ENCODE assay signal across 8 cellular contexts in genomic region chr5:96177303-96177869, GRCh38.
DNase-seq lines count a peak whose midpoint lies in the region; ATAC-seq, FAIRE-seq and TF ChIP-seq lines count a peak whose summit lies in the region.
"Had no signal": no experiment of that assay in that cellular context is flagged by ENCODE, and none has a peak within 500 bp of the region (broad histone marks: within the 10 kb centered on the region; RNA-seq: fewer than 3 reads in every experiment).

No MANE protein-coding gene starts in this region.

- H3K27ac Mint-ChIP-seq in stimulated activated memory B cell treated with anti-CD40 and anti-IgM and Interleukin-4, amounts not matched to agents 10 μg/mL and 1 μg/mL and 100 μg/mL, for 72 hours, result no peak overlapping the region
- H3K27ac Mint-ChIP-seq: T-helper 1 cell treated with Interleukin-12 subunit alpha and Interleukin-12 subunit beta and Interleukin-4 antibody, amounts not matched to agents 30 μg/mL and 1 μg/mL, for 36 hours had no signal

- H3K4me1 Mint-ChIP-seq in stimulated activated memory B cell treated with anti-CD40 and anti-IgM and Interleukin-4, amounts not matched to agents 10 μg/mL and 1 μg/mL and 100 μg/mL, for 72 hours, result peaks cover 13% of the 10 kb centered on the region

- no peaks in the 10 kb centered on the region for H3K36me3 ChIP-seq in K562 (ENCODE audit: control insufficient read depth, insufficient read depth, low read length)

- no peaks in the 10 kb centered on the region for H3K9me1 ChIP-seq in K562 (ENCODE audit: control insufficient read depth, insufficient read depth, low read length)

- no peak overlapping the region for H3K4me3 Mint-ChIP-seq in stimulated activated memory B cell treated with anti-CD40 and anti-IgM and Interleukin-4, amounts not matched to agents 10 μg/mL and 1 μg/mL and 100 μg/mL, for 72 hours
- H3K4me3 Mint-ChIP-seq: T-helper 1 cell treated with Interleukin-12 subunit alpha and Interleukin-12 subunit beta and Interleukin-4 antibody, amounts not matched to agents 30 μg/mL and 1 μg/mL, for 36 hours had no signal

- DNase-seq in K562 (ENCODE audit: extremely low read depth in 1 of 4, low spot score in 3 of 4), result no peak
- no peak for DNase-seq in NCI-H128 (lab: John Stamatoyannopoulos, UW; ENCODE audit: unreplicated experiment)
- DNase-seq in NCI-H1694 (lab: John Stamatoyannopoulos, UW), result no peak

- in situ Hi-C loops in K562 (cut with MboI), result no loop called here

- no peaks in the 10 kb centered on the region for H3K79me2 ChIP-seq in K562 (ENCODE audit: control insufficient read depth, insufficient read depth, low read length)

- CTCF ChIA-PET in K562 (lab: Yijun Ruan, JAX; ENCODE audit: low intra/inter-chr PET ratio), result no interaction called here

- no peak for FAIRE-seq in K562 (lab: Jason Lieb, UNC)

- H3K27ac ChIP-seq in K562 (ENCODE audit: extremely low read depth, low read depth, low read length), result no peak overlapping the region

- H3K9me3 Mint-ChIP-seq in stimulated activated memory B cell treated with anti-CD40 and anti-IgM and Interleukin-4, amounts not matched to agents 10 μg/mL and 1 μg/mL and 100 μg/mL, for 72 hours, result peaks cover 2% of the 10 kb centered on the region
- H3K9me3 Mint-ChIP-seq: T-helper 1 cell treated with Interleukin-12 subunit alpha and Interleukin-12 subunit beta and Interleukin-4 antibody, amounts not matched to agents 30 μg/mL and 1 μg/mL, for 36 hours had no signal

- H2AFZ ChIP-seq in K562 (ENCODE audit: low read depth, low read length), result no peak overlapping the region

- no peaks in the 10 kb centered on the region for H3K36me3 Mint-ChIP-seq in stimulated activated memory B cell treated with anti-CD40 and anti-IgM and Interleukin-4, amounts not matched to agents 10 μg/mL and 1 μg/mL and 100 μg/mL, for 72 hours

- no peaks in the 10 kb centered on the region for H3K9me3 ChIP-seq in K562 (replicated peaks; ENCODE audit: control insufficient read depth, insufficient read depth, low read depth, low read length)

- no peaks in the 10 kb centered on the region for H4K20me1 ChIP-seq in K562 (replicated peaks; ENCODE audit: control insufficient read depth, insufficient read depth, low read length)

- BruUV-seq in K562 (replicated peaks; lab: Mats Ljungman, UMichigan), result no TSS peak

- no peak overlapping the region for H3K9ac ChIP-seq in K562 (ENCODE audit: insufficient read depth in 1 of 2, low read depth in 2 of 2, low read length in 2 of 2)

- peaks cover 6% of the 10 kb centered on the region in 2 experiments; a peak in 2 of 5 replicates for H3K27me3 ChIP-seq in K562 (ENCODE audit: control insufficient read depth in 2 of 2, insufficient read depth in 2 of 2, low read length in 2 of 2)

- POLR2A ChIA-PET in K562 (lab: Yijun Ruan, JAX), result interaction anchor here (1.0 kb wide), 1 partner anchor 16 kb away, joined by 3 read pairs; no protein-coding TSS in a partner anchor

- no peak for TF ChIP-seq EP300 in K562 (IDR thresholded peaks at IDR 0.05; ENCODE audit: low read length)

- no peak overlapping the region for H3K4me3 ChIP-seq in K562

- 0% methylated on average over 5 of the region's 5 CpGs for WGBS in K562 (ENCODE audit: insufficient coverage, low coverage, missing lambda C conversion rate)

- H3K27me3 Mint-ChIP-seq in stimulated activated memory B cell treated with anti-CD40 and anti-IgM and Interleukin-4, amounts not matched to agents 10 μg/mL and 1 μg/mL and 100 μg/mL, for 72 hours, result no peaks in the 10 kb centered on the region

- intact Hi-C loops in K562 (cut with micrococcal nuclease), result loop anchor here (10.0 kb wide), 1 partner anchor 157 kb away; no protein-coding TSS in a partner anchor

- TF ChIP-seq RAD21 in K562 (CRISPR knock-in tag; conservative IDR thresholded peaks at IDR 0.05 in 1 of 2, IDR thresholded peaks at IDR 0.05 in 1 of 2), result no peak

- ATAC-seq in GM19043 (IDR thresholded peaks at IDR 0.05; ENCODE audit: low read depth, unreplicated experiment), result peak; percentile 66
- ATAC-seq in HG03039 (IDR thresholded peaks at IDR 0.05; ENCODE audit: unreplicated experiment), result peak; percentile 80
- ATAC-seq in K562, result no peak
- ATAC-seq in stimulated activated memory B cell treated with anti-CD40 and anti-IgM and Interleukin-4, amounts not matched to agents 10 μg/mL and 1 μg/mL and 100 μg/mL, for 72 hours, result peak; percentile 85
- ATAC-seq in HG03196 (IDR thresholded peaks at IDR 0.05; ENCODE audit: unreplicated experiment), result no peak

- no peak for TF ChIP-seq POLR2A in K562 (conservative IDR thresholded peaks at IDR 0.05)

- no peak for TF ChIP-seq CTCF in K562 (IDR thresholded peaks at IDR 0.05 in 2 of 3, conservative IDR thresholded peaks at IDR 0.05 in 1 of 3; ENCODE audit: insufficient read depth in 2 of 3, low read depth in 1 of 3, low read length in 3 of 3)

- no peaks in the 10 kb centered on the region; a peak in 1 of 5 replicates for H3K4me1 ChIP-seq in K562 (replicated peaks in 1 of 2; ENCODE audit: control insufficient read depth in 2 of 2, insufficient read depth in 2 of 2, low read length in 2 of 2)

- no peak overlapping the region for H3K4me2 ChIP-seq in K562 (ENCODE audit: insufficient read depth, low read length)

TF ChIP-seq in K562, 482 proteins besides CTCF, POLR2A, EP300 and RAD21:
- TF ChIP-seq PBX2 (CRISPR knock-in tag; IDR thresholded peaks at IDR 0.05; ENCODE audit: low read depth) (no peak), PBX2 (tag; conservative IDR thresholded peaks at IDR 0.05; ENCODE audit: low read depth) (0 out of 2 replicates have a peak, but pooled peaks have one; percentile 24), PKNOX1 (IDR thresholded peaks at IDR 0.05) (peak; percentile 62; the same call in 1 of the 2 replicates), MAZ (CRISPR knock-in tag; conservative IDR thresholded peaks at IDR 0.05 in 1 of 2, IDR thresholded peaks at IDR 0.05 in 1 of 2) (no peak), SREBF1 (IDR thresholded peaks at IDR 0.05; ENCODE audit: borderline replicate concordance, low read depth, low read length) (no peak), MAFF (IDR thresholded peaks at IDR 0.05; ENCODE audit: low read length) (no peak), MEIS2 (IDR thresholded peaks at IDR 0.05; ENCODE audit: partially characterized antibody) (peak; percentile 82)
- TF ChIP-seq, protein P1, sequence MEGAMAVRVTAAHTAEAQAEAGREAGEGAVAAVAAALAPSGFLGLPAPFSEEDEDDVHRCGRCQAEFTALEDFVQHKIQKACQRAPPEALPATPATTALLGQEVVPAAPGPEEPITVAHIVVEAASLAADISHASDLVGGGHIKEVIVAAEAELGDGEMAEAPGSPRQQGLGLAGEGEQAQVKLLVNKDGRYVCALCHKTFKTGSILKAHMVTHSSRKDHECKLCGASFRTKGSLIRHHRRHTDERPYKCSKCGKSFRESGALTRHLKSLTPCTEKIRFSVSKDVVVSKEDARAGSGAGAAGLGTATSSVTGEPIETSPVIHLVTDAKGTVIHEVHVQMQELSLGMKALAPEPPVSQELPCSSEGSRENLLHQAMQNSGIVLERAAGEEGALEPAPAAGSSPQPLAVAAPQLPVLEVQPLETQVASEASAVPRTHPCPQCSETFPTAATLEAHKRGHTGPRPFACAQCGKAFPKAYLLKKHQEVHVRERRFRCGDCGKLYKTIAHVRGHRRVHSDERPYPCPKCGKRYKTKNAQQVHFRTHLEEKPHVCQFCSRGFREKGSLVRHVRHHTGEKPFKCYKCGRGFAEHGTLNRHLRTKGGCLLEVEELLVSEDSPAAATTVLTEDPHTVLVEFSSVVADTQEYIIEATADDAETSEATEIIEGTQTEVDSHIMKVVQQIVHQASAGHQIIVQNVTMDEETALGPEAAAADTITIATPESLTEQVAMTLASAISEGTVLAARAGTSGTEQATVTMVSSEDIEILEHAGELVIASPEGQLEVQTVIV (CRISPR knock-in tag; IDR thresholded peaks at IDR 0.05; ENCODE audit: borderline replicate concordance), result no peak

Comparison
In these comparisons a context has a peak if more than half of its experiments do, and no peak if none do; other contexts are left out.
1. ATAC-seq: peak in GM19043 (single experiment), HG03039 (single experiment) and stimulated activated memory B cell treated with anti-CD40 and anti-IgM and Interleukin-4, amounts not matched to agents 10 μg/mL and 1 μg/mL and 100 μg/mL, for 72 hours (single experiment); none in K562 (single experiment) and HG03196 (single experiment).